7 cellular contexts compared by ENCODE assay signal in the genomic region with DNA sequence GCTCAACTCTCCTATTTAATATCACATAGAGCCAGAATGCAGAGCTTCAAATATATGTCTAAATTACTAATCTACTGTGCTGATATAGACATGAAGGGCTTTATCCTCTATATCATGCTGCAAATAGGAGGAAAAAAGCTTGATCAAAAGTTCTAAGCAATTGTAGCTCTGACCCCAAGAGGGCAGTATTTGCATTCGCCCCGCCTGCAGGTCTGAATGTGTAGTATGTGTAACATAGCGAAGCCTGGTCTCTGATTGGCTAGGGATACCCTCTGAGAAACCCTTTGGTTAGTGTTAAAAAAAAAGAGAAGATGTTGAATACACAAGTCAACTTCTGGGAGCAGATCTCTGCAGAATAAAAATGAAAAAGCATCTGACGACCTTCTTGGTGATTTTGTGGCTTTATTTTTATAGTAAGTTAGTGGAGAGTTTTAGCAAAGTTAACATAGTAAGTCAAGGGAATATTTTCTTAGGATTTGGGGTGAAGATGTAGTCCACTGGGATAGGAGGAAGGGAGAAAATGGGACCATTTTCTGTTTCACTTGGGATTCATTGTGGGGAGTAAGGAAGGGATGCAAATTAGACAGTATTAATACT.
DNase-seq lines count a peak whose midpoint lies in the region; ATAC-seq and TF ChIP-seq lines count a peak whose summit lies in the region.

No MANE protein-coding gene starts in this region.

- H3K4me3 Mint-ChIP-seq in activated CD4-positive, alpha-beta T cell treated with anti-CD3 and anti-CD28 coated beads, Interleukin-2, amount 10 ng/mL, durations not matched to agents 7 days and 5 days = peak overlapping the region; percentile 55

- H4K20me1 ChIP-seq in MM.1S (ENCODE audit: insufficient read depth, low read length) = no peaks in the 10 kb centered on the region

- no peak overlapping the region for H2AFZ ChIP-seq in MM.1S (ENCODE audit: low read length)

- peaks cover 39% of the 10 kb centered on the region for H3K27me3 Mint-ChIP-seq in activated CD4-positive, alpha-beta T cell treated with anti-CD3 and anti-CD28 coated beads, Interleukin-2, amount 10 ng/mL, durations not matched to agents 7 days and 5 days

- H3K4me3 ChIP-seq in MM.1S (ENCODE audit: low read length) (no peak overlapping the region), esophagus squamous epithelium (no peak overlapping the region)

- POLR2A ChIA-PET in activated CD4-positive, alpha-beta T cell treated with anti-CD3 and anti-CD28 coated beads, Interleukin-2, amount 10 ng/mL, durations not matched to agents 7 days and 5 days (lab: Charles Lee) = interaction anchor here (0.5 to 1.2 kb wide), 3 partner anchors 682 to 731 kb away, joined by 3 to 5 read pairs (median 3); no protein-coding TSS in a partner anchor

- no peak for ATAC-seq in GM18867 (IDR thresholded peaks at IDR 0.05; ENCODE audit: unreplicated experiment)

- H3K4me2 ChIP-seq in MM.1S (ENCODE audit: low read depth, low read length) = no peak overlapping the region

- WGBS in esophagus squamous epithelium, 2 donors = 7 to 14% methylated on average over 4 of the region's 4 CpGs

- H3K27me3 ChIP-seq in MM.1S (replicated peaks; ENCODE audit: insufficient read depth, low read length) (no peaks in the 10 kb centered on the region), esophagus squamous epithelium (peaks cover 0 to 10% (median 0%) of the 10 kb centered on the region in 4 donors)

- DNase-seq in GM19238 (ENCODE audit: insufficient read length, low spot score) (peak; percentile 14), MM.1S (peak; percentile 61), foreskin melanocyte (peak; percentile 5), esophagus squamous epithelium (lab: John Stamatoyannopoulos, UW) (no peak)
- peak; percentile 65 for DNase-seq in activated CD4-positive, alpha-beta T cell treated with anti-CD3 and anti-CD28 coated beads, Interleukin-2, amount 10 ng/mL, durations not matched to agents 7 days and 5 days
- peak; percentile 58 for DNase-seq in stimulated activated CD8-positive, alpha-beta memory T cell treated with anti-CD3 and anti-CD28 coated beads, Interleukin-4, amount 100 ng/mL, for 48 hours

- H3K36me3 ChIP-seq in MM.1S (replicated peaks; ENCODE audit: insufficient read depth, low read length) = no peaks in the 10 kb centered on the region
- no peaks in the 10 kb centered on the region for H3K36me3 ChIP-seq in esophagus squamous epithelium

- H3K9me3 ChIP-seq in MM.1S (replicated peaks; ENCODE audit: insufficient read depth, low read length) (no peaks in the 10 kb centered on the region), esophagus squamous epithelium (no peaks in the 10 kb centered on the region)

- H3K27ac ChIP-seq in MM.1S (ENCODE audit: low read length) (no peak overlapping the region), esophagus squamous epithelium (no peak overlapping the region)

- CTCF ChIA-PET in activated CD4-positive, alpha-beta T cell treated with anti-CD3 and anti-CD28 coated beads, Interleukin-2, amount 10 ng/mL, durations not matched to agents 7 days and 5 days (lab: Charles Lee) = interaction anchor here (0.9 to 1.4 kb wide), 4 partner anchors 9 to 85 kb away, joined by 3 to 6 read pairs (median 4); no protein-coding TSS in a partner anchor

- TF ChIP-seq POLR2A in esophagus squamous epithelium (IDR thresholded peaks at IDR 0.05) = no peak

- H3K4me1 ChIP-seq in MM.1S (ENCODE audit: low read length) (no peaks in the 10 kb centered on the region), esophagus squamous epithelium (no peaks in the 10 kb centered on the region)

- H3K79me2 ChIP-seq in MM.1S (ENCODE audit: low read length) = no peaks in the 10 kb centered on the region

- H3K36me3 Mint-ChIP-seq in activated CD4-positive, alpha-beta T cell treated with anti-CD3 and anti-CD28 coated beads, Interleukin-2, amount 10 ng/mL, durations not matched to agents 7 days and 5 days (ENCODE audit: low read depth) = no peaks in the 10 kb centered on the region

- H3K27ac Mint-ChIP-seq in activated CD4-positive, alpha-beta T cell treated with anti-CD3 and anti-CD28 coated beads, Interleukin-2, amount 10 ng/mL, durations not matched to agents 7 days and 5 days = no peak overlapping the region

- TF ChIP-seq CTCF in MM.1S (IDR thresholded peaks at IDR 0.05; ENCODE audit: low read length) (peak; percentile 65), esophagus squamous epithelium (IDR thresholded peaks at IDR 0.05) (peak in 2 of 6 experiments; percentile 18 to 32)

- intact Hi-C loops in esophagus squamous epithelium (cut with DNase I) = no loop called here

- H3F3A ChIP-seq in MM.1S (ENCODE audit: insufficient read depth, low read length) = no peaks in the 10 kb centered on the region

- no peaks in the 10 kb centered on the region for H3K9me3 Mint-ChIP-seq in activated CD4-positive, alpha-beta T cell treated with anti-CD3 and anti-CD28 coated beads, Interleukin-2, amount 10 ng/mL, durations not matched to agents 7 days and 5 days

- H3K9ac ChIP-seq in MM.1S (ENCODE audit: low read length) = no peak overlapping the region

- H3K9me2 ChIP-seq in MM.1S (replicated peaks; ENCODE audit: insufficient read depth, low read length) = no peaks in the 10 kb centered on the region

- peaks cover 9% of the 10 kb centered on the region for H3K4me1 Mint-ChIP-seq in activated CD4-positive, alpha-beta T cell treated with anti-CD3 and anti-CD28 coated beads, Interleukin-2, amount 10 ng/mL, durations not matched to agents 7 days and 5 days
